8 cellular contexts compared by ENCODE assay signal in the genomic region with DNA sequence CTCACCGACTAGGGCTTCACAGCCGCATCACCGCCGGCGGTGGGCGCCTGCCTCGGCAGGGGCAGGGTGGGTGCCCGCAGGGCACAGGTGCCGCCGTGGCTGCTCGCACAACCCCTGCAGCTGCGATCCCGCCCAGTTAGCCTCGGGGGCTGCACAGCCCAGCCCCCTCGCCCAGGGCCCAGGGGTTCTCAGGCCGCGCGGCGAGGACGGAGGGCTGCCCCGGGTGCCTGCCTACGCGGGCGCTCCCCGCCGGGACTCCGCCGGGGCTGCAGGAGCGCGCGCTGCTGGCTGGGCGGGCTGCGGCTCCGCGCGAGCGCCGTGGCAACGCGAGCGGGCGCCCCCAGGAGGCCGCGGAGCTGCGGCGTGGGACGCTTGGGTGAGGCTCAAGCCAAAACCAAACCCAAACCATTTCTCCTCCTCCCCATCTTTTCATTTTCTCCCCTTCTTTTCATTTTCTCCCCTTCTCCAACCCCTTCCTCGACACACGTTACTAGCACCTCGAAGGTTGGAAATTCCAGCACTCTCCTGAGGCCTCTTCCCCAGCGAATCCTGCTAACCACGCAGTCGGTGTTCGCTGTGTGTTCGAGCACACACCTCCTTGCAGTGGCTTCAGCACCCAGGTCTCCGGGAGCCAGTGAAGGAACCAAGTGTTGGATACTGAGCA. TPM values are rescaled to one million over a fixed set of nuclear protein-coding genes. Genes with fewer than 3 reads are reported as not detected.
DNase-seq lines count a peak whose midpoint lies in the region; ATAC-seq and TF ChIP-seq lines count a peak whose summit lies in the region.

A gene with protein sequence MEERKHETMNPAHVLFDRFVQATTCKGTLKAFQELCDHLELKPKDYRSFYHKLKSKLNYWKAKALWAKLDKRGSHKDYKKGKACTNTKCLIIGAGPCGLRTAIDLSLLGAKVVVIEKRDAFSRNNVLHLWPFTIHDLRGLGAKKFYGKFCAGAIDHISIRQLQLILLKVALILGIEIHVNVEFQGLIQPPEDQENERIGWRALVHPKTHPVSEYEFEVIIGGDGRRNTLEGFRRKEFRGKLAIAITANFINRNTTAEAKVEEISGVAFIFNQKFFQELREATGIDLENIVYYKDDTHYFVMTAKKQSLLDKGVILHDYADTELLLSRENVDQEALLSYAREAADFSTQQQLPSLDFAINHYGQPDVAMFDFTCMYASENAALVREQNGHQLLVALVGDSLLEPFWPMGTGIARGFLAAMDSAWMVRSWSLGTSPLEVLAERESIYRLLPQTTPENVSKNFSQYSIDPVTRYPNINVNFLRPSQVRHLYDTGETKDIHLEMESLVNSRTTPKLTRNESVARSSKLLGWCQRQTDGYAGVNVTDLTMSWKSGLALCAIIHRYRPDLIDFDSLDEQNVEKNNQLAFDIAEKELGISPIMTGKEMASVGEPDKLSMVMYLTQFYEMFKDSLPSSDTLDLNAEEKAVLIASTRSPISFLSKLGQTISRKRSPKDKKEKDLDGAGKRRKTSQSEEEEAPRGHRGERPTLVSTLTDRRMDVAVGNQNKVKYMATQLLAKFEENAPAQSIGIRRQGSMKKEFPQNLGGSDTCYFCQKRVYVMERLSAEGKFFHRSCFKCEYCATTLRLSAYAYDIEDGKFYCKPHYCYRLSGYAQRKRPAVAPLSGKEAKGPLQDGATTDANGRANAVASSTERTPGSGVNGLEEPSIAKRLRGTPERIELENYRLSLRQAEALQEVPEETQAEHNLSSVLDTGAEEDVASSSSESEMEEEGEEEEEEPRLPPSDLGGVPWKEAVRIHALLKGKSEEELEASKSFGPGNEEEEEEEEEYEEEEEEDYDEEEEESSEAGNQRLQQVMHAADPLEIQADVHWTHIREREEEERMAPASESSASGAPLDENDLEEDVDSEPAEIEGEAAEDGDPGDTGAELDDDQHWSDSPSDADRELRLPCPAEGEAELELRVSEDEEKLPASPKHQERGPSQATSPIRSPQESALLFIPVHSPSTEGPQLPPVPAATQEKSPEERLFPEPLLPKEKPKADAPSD (N-terminal part only) (minus strand): TSS at position 286 of the 664 bp plus-strand sequence. CDS start 117,749 bp downstream, outside the sequence.

- H3K27ac ChIP-seq in prostate gland (peak within 1 kb of the TSS; percentile 76 to 88), uterus (peak within 1 kb of the TSS; percentile 80 to 88)

- H3K9me3 ChIP-seq in T-helper 17 cell (ENCODE audit: control insufficient read depth, low read length, poor library complexity, severe bottlenecking) (no peaks in the 10 kb centered on the region), prostate gland (no peaks in the 10 kb centered on the region), uterus (no peaks in the 10 kb centered on the region)

- WGBS in prostate gland = under 1% methylated on average over 43 of the region's 56 CpGs

- TF ChIP-seq POLR2A in prostate gland (IDR thresholded peaks at IDR 0.05) (no peak), uterus (IDR thresholded peaks at IDR 0.05) (peak; percentile 55 to 73)

- H3K4me1 Mint-ChIP-seq in T-helper 17 cell = peaks cover 13% of the 10 kb centered on the region

- peak; percentile 88 for TF ChIP-seq CTCF in GM12874 (IDR thresholded peaks at IDR 0.05; ENCODE audit: insufficient read depth, low read depth, low read length)
- peak in 3 of 4 experiments; percentile 31 to 68 (median 66) for TF ChIP-seq CTCF in prostate gland (IDR thresholded peaks at IDR 0.05)
- peak; percentile 38 to 78 (median 74) for TF ChIP-seq CTCF in uterus (IDR thresholded peaks at IDR 0.05)

- peaks cover 64% of the 10 kb centered on the region for H3K27me3 Mint-ChIP-seq in T-helper 17 cell

- H3K4me3 ChIP-seq in prostate gland (peak within 1 kb of the TSS; percentile 55 to 58), uterus (peak within 1 kb of the TSS; percentile 33 to 63)

- no peaks in the 10 kb centered on the region for H3K36me3 ChIP-seq in prostate gland
- H3K36me3 ChIP-seq in uterus = no peaks in the 10 kb centered on the region

- H3K27me3 ChIP-seq in prostate gland (replicated peaks; ENCODE audit: insufficient read depth) (no peaks in the 10 kb centered on the region), uterus (no peaks in the 10 kb centered on the region)

- H3K4me1 ChIP-seq in prostate gland (replicated peaks) (no peaks in the 10 kb centered on the region), uterus (peaks cover 0 to 4% of the 10 kb centered on the region in 2 donors)

- H3K27ac Mint-ChIP-seq in T-helper 17 cell = peak within 1 kb of the TSS; percentile 43

- DNase-seq in LHCN-M2 (ENCODE audit: low read depth) = peak; percentile 54
- DNase-seq in T-helper 17 cell = peak; percentile 46 to 65 (median 54)
- DNase-seq in anterior cingulate cortex (lab: John Stamatoyannopoulos, UW) = peak in 51 of 58 donors; percentile 21 to 77 (median 56)
- peak; percentile 86 for DNase-seq in left ventricle myocardium superior
- peak; percentile 57 for DNase-seq in prostate gland (ENCODE audit: low spot score)
- DNase-seq in uterus = peak; percentile 48 to 68

- intact Hi-C loops in left ventricle myocardium superior (cut with micrococcal nuclease) = loop anchor here (10.0 kb wide), 1 partner anchor 50 kb away; a partner anchor contains a TSS
- intact Hi-C loops in prostate gland (cut with DNase I) = loop anchor here (1.0 to 2.0 kb wide), 4 partner anchors 23 to 194 kb away; no protein-coding TSS in a partner anchor
- intact Hi-C loops in uterus (cut with DNase I; ENCODE audit: low total_unique reads) = loop anchor here (10.0 kb wide), 1 partner anchor 50 kb away; a partner anchor contains a TSS

- H3K4me3 Mint-ChIP-seq in T-helper 17 cell = peak within 1 kb of the TSS; percentile 96

- ATAC-seq in T-helper 17 cell (peak; percentile 96), left ventricle myocardium superior (peak; percentile 88), HG03045 (IDR thresholded peaks at IDR 0.05; ENCODE audit: unreplicated experiment) (no peak)

- H3K36me3 Mint-ChIP-seq in T-helper 17 cell (ENCODE audit: low read depth) = no peaks in the 10 kb centered on the region

RNA-seq across cellular contexts. Expression of the gene that starts here (rescaled TPM):
- total RNA-seq in LHCN-M2 (2014; rRNA removed) (18.5 and 21.0 TPM in 2 replicates), T-helper 17 cell (10 to 100 TPM; 28.9 to 37.0 TPM), left ventricle myocardium superior (90.4 TPM), prostate gland (10 to 100 TPM; 58.6 to 78.7 TPM), uterus (100 to 1,000 TPM in 1 of 4 donors, 10 to 100 TPM in 3; 13.5 to 167 (median 47.2) TPM)
- 19.6 TPM for polyA plus RNA-seq in LHCN-M2 (2012)
